In the genomic region with DNA sequence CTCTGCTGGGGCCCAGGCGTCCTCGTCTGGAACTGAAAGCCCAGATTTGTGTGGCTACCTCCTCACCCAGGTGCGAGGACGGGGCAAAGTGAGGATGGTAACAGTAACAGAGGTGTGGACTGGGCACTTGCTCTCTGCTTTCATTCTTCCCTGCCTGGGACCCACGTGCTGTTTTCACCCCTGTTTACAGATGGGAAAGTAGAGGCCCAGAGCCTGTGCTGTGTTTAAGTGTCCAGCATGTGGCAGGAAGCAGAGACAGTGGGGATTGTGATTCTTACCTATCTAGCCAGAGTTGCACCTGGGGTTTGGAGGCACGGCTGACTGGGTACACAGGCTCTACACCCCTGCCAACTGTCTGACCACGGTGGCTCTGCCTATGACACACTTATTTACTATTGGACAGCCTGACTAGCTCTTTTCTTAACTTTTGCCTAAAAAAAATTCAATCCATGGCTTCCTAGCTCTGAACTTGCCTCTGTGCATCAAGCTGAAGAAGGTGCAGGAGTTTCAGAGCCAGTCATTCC, we compare ENCODE assay signal across 9 cellular contexts.
DNase-seq lines count a peak whose midpoint lies in the region; ATAC-seq and TF ChIP-seq lines count a peak whose summit lies in the region.
"Had no signal": no experiment of that assay in that cellular context is flagged by ENCODE, and none has a peak within 500 bp of the region (broad histone marks: within the 10 kb centered on the region; RNA-seq: fewer than 3 reads in every experiment).

No MANE protein-coding gene starts in this region.

- intact Hi-C loops in OCI-LY7 (cut with micrococcal nuclease; ENCODE audit: unreplicated experiment), result loop anchor here (5.0 kb wide), 1 partner anchor 153 kb away; no protein-coding TSS in a partner anchor

- no TSS peak for BruUV-seq in OCI-LY7 (replicated peaks; lab: Mats Ljungman, UMichigan)

- POLR2A ChIA-PET in OCI-LY7 (lab: Charles Lee), result interaction anchor here (0.5 kb wide), 1 partner anchor 345 kb away, joined by 7 read pairs; no protein-coding TSS in a partner anchor

- no peaks in the 10 kb centered on the region for H3K27me3 ChIP-seq in hepatocyte
- H3K27me3 ChIP-seq in thymus (ENCODE audit: control insufficient read depth, insufficient read depth), result no peaks in the 10 kb centered on the region

- CTCF ChIA-PET in activated naive CD4-positive, alpha-beta T cell treated with anti-CD3 and anti-CD28 coated beads, Interleukin-2, amount 10 ng/mL, durations not matched to agents 7 days and 5 days (lab: Charles Lee), result interaction anchor here (1.0 to 1.6 kb wide), 7 partner anchors 8 to 156 kb away, joined by 3 to 6 read pairs (median 5); a partner anchor contains a TSS
- CTCF ChIA-PET in OCI-LY7 (lab: Charles Lee; ENCODE audit: unreplicated experiment), result no interaction called here

- H3K9me3 ChIP-seq in OCI-LY7 (ENCODE audit: low read length), result no peaks in the 10 kb centered on the region
- H3K9me3 ChIP-seq in hepatocyte (ENCODE audit: low read depth), result no peaks in the 10 kb centered on the region
- no peaks in the 10 kb centered on the region for H3K9me3 ChIP-seq in thymus (ENCODE audit: control insufficient read depth)

- H2AFZ ChIP-seq in OCI-LY7 (ENCODE audit: low read length) (no peak overlapping the region), hepatocyte (no peak overlapping the region)

- no peak overlapping the region for H3K4me3 Mint-ChIP-seq in activated naive CD4-positive, alpha-beta T cell treated with anti-CD3 and anti-CD28 coated beads, Interleukin-2, amount 10 ng/mL, durations not matched to agents 7 days and 5 days

- H3K4me1 ChIP-seq in OCI-LY7 (ENCODE audit: insufficient read depth, low read length, poor library complexity, severe bottlenecking), result peaks cover 30% of the 10 kb centered on the region
- H3K4me1 ChIP-seq in hepatocyte (ENCODE audit: insufficient read depth), result peaks cover 48% of the 10 kb centered on the region
- peaks cover 67% of the 10 kb centered on the region for H3K4me1 ChIP-seq in thymus (ENCODE audit: control insufficient read depth, insufficient read depth, low read length)

- no peak for ATAC-seq in HG02852 (IDR thresholded peaks at IDR 0.05; ENCODE audit: unreplicated experiment)

- no peaks in the 10 kb centered on the region for H3K27me3 Mint-ChIP-seq in activated naive CD4-positive, alpha-beta T cell treated with anti-CD3 and anti-CD28 coated beads, Interleukin-2, amount 10 ng/mL, durations not matched to agents 7 days and 5 days

- H3K4me1 Mint-ChIP-seq in activated naive CD4-positive, alpha-beta T cell treated with anti-CD3 and anti-CD28 coated beads, Interleukin-2, amount 10 ng/mL, durations not matched to agents 7 days and 5 days, result peaks cover 74% of the 10 kb centered on the region

- TF ChIP-seq CTCF in OCI-LY7 (conservative IDR thresholded peaks at IDR 0.05; ENCODE audit: low read length), result no peak
- TF ChIP-seq CTCF in hepatocyte (IDR thresholded peaks at IDR 0.05; ENCODE audit: poor library complexity), result no peak

- H3K27ac Mint-ChIP-seq in activated naive CD4-positive, alpha-beta T cell treated with anti-CD3 and anti-CD28 coated beads, Interleukin-2, amount 10 ng/mL, durations not matched to agents 7 days and 5 days, result peak overlapping the region; percentile 61

- H4K20me1 ChIP-seq in OCI-LY7 (ENCODE audit: insufficient read depth, low read length) (no peaks in the 10 kb centered on the region), hepatocyte (ENCODE audit: insufficient read depth, poor library complexity, severe bottlenecking) (no peaks in the 10 kb centered on the region)

- WGBS in hepatocyte (ENCODE audit: low lambda C conversion rate, missing lambda C conversion rate), result 88% methylated on average over 7 of the region's 7 CpGs
- 70% methylated on average over 7 of the region's 7 CpGs for WGBS in thymus

- H3K4me2 ChIP-seq in OCI-LY7 (ENCODE audit: low read length) (peak overlapping the region; percentile 52), hepatocyte (no peak overlapping the region)

- H3K9me3 Mint-ChIP-seq in activated naive CD4-positive, alpha-beta T cell treated with anti-CD3 and anti-CD28 coated beads, Interleukin-2, amount 10 ng/mL, durations not matched to agents 7 days and 5 days, result no peaks in the 10 kb centered on the region

- no peaks in the 10 kb centered on the region for H3K79me2 ChIP-seq in OCI-LY7 (ENCODE audit: insufficient read depth, low read depth, low read length)
- no peaks in the 10 kb centered on the region for H3K79me2 ChIP-seq in hepatocyte

- peaks cover 16% of the 10 kb centered on the region for H3K36me3 ChIP-seq in OCI-LY7 (ENCODE audit: insufficient read depth, low read length)
- H3K36me3 ChIP-seq in hepatocyte (replicated peaks; ENCODE audit: insufficient read depth, low read depth), result no peaks in the 10 kb centered on the region
- no peaks in the 10 kb centered on the region for H3K36me3 ChIP-seq in thymus (ENCODE audit: control insufficient read depth, insufficient read depth)

- H3K4me3 ChIP-seq in OCI-LY7 (ENCODE audit: low read depth, low read length, poor library complexity, severe bottlenecking) (no peak overlapping the region), hepatocyte (no peak overlapping the region), thymus (ENCODE audit: low read length) (no peak overlapping the region)

- H3K9me2 ChIP-seq in OCI-LY7 (ENCODE audit: insufficient read depth, low read length), result no peaks in the 10 kb centered on the region
- no peaks in the 10 kb centered on the region for H3K9me2 ChIP-seq in hepatocyte (replicated peaks; ENCODE audit: insufficient read depth)

- peaks cover 26% of the 10 kb centered on the region for H3K36me3 Mint-ChIP-seq in activated naive CD4-positive, alpha-beta T cell treated with anti-CD3 and anti-CD28 coated beads, Interleukin-2, amount 10 ng/mL, durations not matched to agents 7 days and 5 days

- H3K27ac ChIP-seq in OCI-LY7 (ENCODE audit: low read depth, low read length, poor library complexity, severe bottlenecking) (peak overlapping the region; percentile 1), hepatocyte (peak overlapping the region; percentile 78), thymus (ENCODE audit: low read depth) (peak overlapping the region; percentile 72)
- H3K27ac ChIP-seq: VCaP had no signal

- DNase-seq in activated naive CD4-positive, alpha-beta T cell treated with anti-CD3 and anti-CD28 coated beads, Interleukin-2, amount 10 ng/mL, durations not matched to agents 7 days and 5 days, result no peak
- DNase-seq in activated naive CD4-positive, alpha-beta T cell (lab: John Stamatoyannopoulos, UW), result no peak
- DNase-seq in OCI-LY7 (ENCODE audit: low spot score) (peak; percentile 72), hepatocyte (ENCODE audit: low spot score) (no peak), NCI-H2227 (lab: John Stamatoyannopoulos, UW; ENCODE audit: unreplicated experiment) (no peak), NCI-H1436 (lab: John Stamatoyannopoulos, UW) (no peak)

Comparison
In these comparisons a context has a peak if more than half of its experiments do, and no peak if none do; other contexts are left out.
1. H3K27ac ChIP-seq: peak in every context shown above with its lines; median percentile 78 in hepatocyte; 72 in thymus; 1 in OCI-LY7.